ENCODE assay signal across 8 cellular contexts in the genomic region with DNA sequence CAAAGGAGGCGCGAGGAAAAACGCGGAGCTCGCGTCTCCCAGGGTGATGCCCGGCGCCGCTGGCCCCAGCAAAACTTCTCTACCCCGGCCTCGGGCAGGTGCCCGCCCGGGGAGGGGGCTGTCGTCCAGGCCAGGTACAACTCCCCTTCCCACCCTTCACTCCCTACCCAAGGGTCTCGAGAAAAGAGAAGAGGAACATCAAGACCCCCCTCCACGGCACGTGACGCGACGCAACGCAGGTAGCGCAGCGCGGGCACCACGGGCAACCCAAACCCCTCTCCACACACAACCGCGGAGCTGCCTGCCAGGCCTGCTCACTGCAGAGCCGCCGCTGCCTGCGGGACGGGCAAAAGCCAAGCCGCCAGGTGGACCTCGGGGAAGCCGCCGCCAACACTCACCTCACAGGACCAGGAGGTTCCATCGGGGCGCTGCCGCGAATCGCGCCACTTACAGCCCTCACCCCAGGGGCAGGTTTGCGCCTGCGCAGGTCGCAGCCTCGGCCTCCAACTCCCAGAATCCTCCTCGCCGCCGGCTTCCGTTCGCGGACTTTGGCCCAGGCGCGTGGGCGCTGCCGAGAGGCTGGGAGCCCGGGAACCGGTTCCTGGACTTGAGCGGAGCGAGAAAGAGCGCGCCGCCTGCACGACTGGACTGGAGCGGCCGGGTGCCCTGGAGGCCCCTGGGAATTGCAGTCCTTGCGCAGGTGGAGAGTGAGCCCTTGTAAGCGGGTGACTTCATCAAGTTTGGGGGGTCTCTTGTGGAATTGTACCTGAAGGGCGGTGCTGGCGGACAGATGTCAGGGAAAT. TPM values are rescaled to one million over a fixed set of nuclear protein-coding genes. Genes with fewer than 3 reads are reported as not detected.
DNase-seq lines count a peak whose midpoint lies in the region; ATAC-seq and TF ChIP-seq lines count a peak whose summit lies in the region.

A gene (minus strand): TSS at position 477 of the 803 bp plus-strand sequence. CDS start 56 bp downstream, at position 421.

- no peak for TF ChIP-seq POLR2A in lower leg skin (IDR thresholded peaks at IDR 0.05)

- H3K27me3 Mint-ChIP-seq in activated CD4-positive, alpha-beta memory T cell treated with anti-CD3 and anti-CD28 coated beads, Interleukin-2, amount 10 ng/mL, durations not matched to agents 7 days and 5 days: peaks cover 8% of the 10 kb centered on the region

- 0 to 1% methylated on average over 56 to 67 of the region's 69 CpGs for WGBS in lower leg skin, 2 donors

- DNase-seq in NCI-H82 (lab: John Stamatoyannopoulos, UW) (peak; percentile 98), lower leg skin (ENCODE audit: low spot score in 2 of 2) (peak; percentile 90 to 98)
- peak; percentile 92 for DNase-seq in activated CD4-positive, alpha-beta memory T cell treated with anti-CD3 and anti-CD28 coated beads, Interleukin-2, amount 10 ng/mL, durations not matched to agents 7 days and 5 days
- peak; percentile 88 to 90 for DNase-seq in stimulated activated CD4-positive, alpha-beta T cell treated with anti-CD3 and anti-CD28 coated beads, Interleukin-4, amount 100 ng/mL, for 4 hours

- peaks cover 72% of the 10 kb centered on the region for H3K36me3 Mint-ChIP-seq in activated CD4-positive, alpha-beta memory T cell treated with anti-CD3 and anti-CD28 coated beads, Interleukin-2, amount 10 ng/mL, durations not matched to agents 7 days and 5 days (ENCODE audit: low read depth)

- H3K27ac ChIP-seq in BLaER1: peak within 1 kb of the TSS; percentile 91
- peak within 1 kb of the TSS; percentile 73 for H3K27ac ChIP-seq in duodenal mucosa (ENCODE audit: low read depth, low read length)

- H3K4me2 ChIP-seq in BLaER1: peak within 1 kb of the TSS; percentile 97

- peaks cover 21% of the 10 kb centered on the region for H3K4me1 Mint-ChIP-seq in activated CD4-positive, alpha-beta memory T cell treated with anti-CD3 and anti-CD28 coated beads, Interleukin-2, amount 10 ng/mL, durations not matched to agents 7 days and 5 days

- no peaks in the 10 kb centered on the region for H4K20me1 ChIP-seq in BLaER1

- peaks cover 23% of the 10 kb centered on the region for H3K9me3 Mint-ChIP-seq in activated CD4-positive, alpha-beta memory T cell treated with anti-CD3 and anti-CD28 coated beads, Interleukin-2, amount 10 ng/mL, durations not matched to agents 7 days and 5 days

- CTCF ChIA-PET in activated CD4-positive, alpha-beta memory T cell treated with anti-CD3 and anti-CD28 coated beads, Interleukin-2, amount 10 ng/mL, durations not matched to agents 7 days and 5 days (lab: Charles Lee): interaction anchor here (1.1 kb wide), 1 partner anchor 80 kb away, joined by 4 read pairs; a partner anchor contains a TSS

- POLR2A ChIA-PET in activated CD4-positive, alpha-beta memory T cell treated with anti-CD3 and anti-CD28 coated beads, Interleukin-2, amount 10 ng/mL, durations not matched to agents 7 days and 5 days (lab: Charles Lee): interaction anchor here (0.5 to 3.3 kb wide), 10 partner anchors 17 to 201 kb away, joined by 3 to 10 read pairs (median 3); a partner anchor contains a TSS

- intact Hi-C loops in lower leg skin (cut with DNase I; ENCODE audit: low total_unique reads): no loop called here

- peaks cover 56% of the 10 kb centered on the region for H3K36me3 ChIP-seq in BLaER1
- peaks cover 10 to 22% of the 10 kb centered on the region in 2 donors for H3K36me3 ChIP-seq in duodenal mucosa (ENCODE audit: control insufficient read depth in 1 of 2, insufficient read depth in 2 of 2, low read length in 2 of 2)

- no peaks in the 10 kb centered on the region for H3K27me3 ChIP-seq in BLaER1
- H3K27me3 ChIP-seq in duodenal mucosa (ENCODE audit: control insufficient read depth in 1 of 2, insufficient read depth in 2 of 2, low read length in 2 of 2): peaks cover 2 to 12% of the 10 kb centered on the region in 2 donors

- peak within 1 kb of the TSS; percentile 74 for H3K4me3 Mint-ChIP-seq in activated CD4-positive, alpha-beta memory T cell treated with anti-CD3 and anti-CD28 coated beads, Interleukin-2, amount 10 ng/mL, durations not matched to agents 7 days and 5 days

- H3K4me3 ChIP-seq in BLaER1 (peak within 1 kb of the TSS; percentile 80), duodenal mucosa (ENCODE audit: low read depth in 1 of 2, low read length in 2 of 2) (peak within 1 kb of the TSS; percentile 94 to 97), lower leg skin (ENCODE audit: low read depth, poor library complexity, severe bottlenecking) (peak within 1 kb of the TSS; percentile 79)

- ATAC-seq in GM19351 (IDR thresholded peaks at IDR 0.05; ENCODE audit: unreplicated experiment) (peak; percentile 77), HG03571 (IDR thresholded peaks at IDR 0.05; ENCODE audit: unreplicated experiment) (peak; percentile 77)

- H3K4me1 ChIP-seq in BLaER1 (peaks cover 24% of the 10 kb centered on the region), duodenal mucosa (ENCODE audit: control insufficient read depth in 1 of 2, insufficient read depth in 2 of 2, low read length in 2 of 2) (peaks cover 8 to 11% of the 10 kb centered on the region in 2 donors)

- TF ChIP-seq CTCF in lower leg skin (IDR thresholded peaks at IDR 0.05): no peak

- H3K9ac ChIP-seq in BLaER1 (peak within 1 kb of the TSS; percentile 87), duodenal mucosa (ENCODE audit: low read depth in 1 of 2, low read length in 2 of 2) (peak within 1 kb of the TSS; percentile 81 to 94)

- peak within 1 kb of the TSS; percentile 56 for H3K27ac Mint-ChIP-seq in activated CD4-positive, alpha-beta memory T cell treated with anti-CD3 and anti-CD28 coated beads, Interleukin-2, amount 10 ng/mL, durations not matched to agents 7 days and 5 days

- H3K9me3 ChIP-seq in BLaER1 (peaks cover 47% of the 10 kb centered on the region), duodenal mucosa (ENCODE audit: control insufficient read depth in 1 of 2, low read length in 2 of 2) (peaks cover 0 to 4% of the 10 kb centered on the region in 2 donors)

RNA-seq across cellular contexts. Expression of the gene that starts here (rescaled TPM):
- total RNA-seq in activated CD4-positive, alpha-beta memory T cell treated with anti-CD3 and anti-CD28 coated beads, Interleukin-2, amount 10 ng/mL, durations not matched to agents 7 days and 5 days: 1 to 10 TPM; 6.4 to 6.7 TPM
- total RNA-seq in lower leg skin: 1 to 10 TPM; 6.5 to 8.7 (median 8.6) TPM

Comparison
In these comparisons a context has a peak if more than half of its experiments do, and no peak if none do; other contexts are left out.
1. Peak in every context shown above with its lines: DNase-seq, ATAC-seq, H3K4me3 ChIP-seq and H3K27ac ChIP-seq.